Comparison of ENCODE assay signal across 17 cellular contexts in the genomic region with DNA sequence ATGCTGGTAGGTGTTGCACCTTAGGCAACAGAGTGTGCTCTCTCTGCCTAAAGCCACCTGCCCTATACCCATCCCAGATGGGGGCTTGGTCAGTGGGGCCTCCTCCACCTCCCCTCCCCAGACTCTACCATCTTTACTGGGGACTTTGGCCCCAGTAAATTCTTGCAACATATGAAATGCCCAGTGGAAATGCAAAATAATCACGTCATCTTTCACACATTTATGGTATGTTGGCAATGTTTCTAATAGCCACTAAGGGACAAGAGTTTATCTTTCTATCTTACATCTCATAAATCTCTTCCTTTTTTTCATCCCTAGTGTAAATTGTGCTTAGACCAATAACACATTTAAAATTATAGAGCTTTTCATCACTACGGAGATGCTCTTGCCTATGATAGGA.
DNase-seq lines count a peak whose midpoint lies in the region; ATAC-seq and TF ChIP-seq lines count a peak whose summit lies in the region.
"Had no signal": no experiment of that assay in that cellular context is flagged by ENCODE, and none has a peak within 500 bp of the region (broad histone marks: within the 10 kb centered on the region; RNA-seq: fewer than 3 reads in every experiment).

No MANE protein-coding gene starts in this region.

- intact Hi-C loops in left ventricle myocardium inferior (cut with micrococcal nuclease): loop anchor here (10.0 kb wide), 1 partner anchor 522 kb away; no protein-coding TSS in a partner anchor
- intact Hi-C loops in heart left ventricle (cut with DNase I): loop anchor here in 8 of 10 donors (5.0 to 10.0 kb wide), 8 partner anchors 65 to 602 kb away; a partner anchor contains a TSS
- intact Hi-C loops in Calu3 (cut with micrococcal nuclease; ENCODE audit: unreplicated experiment): loop anchor here (10.0 kb wide), 1 partner anchor 522 kb away; no protein-coding TSS in a partner anchor

- ATAC-seq in heart left ventricle: no peak
- no peak for ATAC-seq in GM19328 (IDR thresholded peaks at IDR 0.05; ENCODE audit: unreplicated experiment)

- CTCF ChIA-PET in Calu3 (lab: Charles Lee): interaction anchor here (1.1 kb wide), 1 partner anchor 245 kb away, joined by 4 read pairs; no protein-coding TSS in a partner anchor

- TF ChIP-seq POLR2A in heart left ventricle (IDR thresholded peaks at IDR 0.05): no peak

- H3K36me3 Mint-ChIP-seq in mesothelial cell of epicardium (no peaks in the 10 kb centered on the region), type B pancreatic cell (no peaks in the 10 kb centered on the region), Calu3 (ENCODE audit: insufficient read depth, unreplicated experiment) (no peaks in the 10 kb centered on the region)

- no peaks in the 10 kb centered on the region for H3K9me3 ChIP-seq in left ventricle myocardium inferior (replicated peaks)
- H3K9me3 ChIP-seq in heart left ventricle: no peaks in the 10 kb centered on the region
- H3K9me3 ChIP-seq: spleen, upper lobe of left lung had no signal

- DNase-seq in left ventricle myocardium inferior (no peak), heart left ventricle (no peak), amniotic epithelial cell (ENCODE audit: low read depth) (peak; percentile 70), mesothelial cell of epicardium (ENCODE audit: low spot score in 2 of 2, unreplicated experiment in 2 of 2) (no peak), type B pancreatic cell (ENCODE audit: extremely low spot score, unreplicated experiment) (no peak), Calu3 (no peak)
- no peak for DNase-seq in activated naive CD4-positive, alpha-beta T cell treated with Interleukin-2 at 50 U/mL for 16 hours
- DNase-seq: activated gamma-delta T cell, NCI-H1694, SIG-M5, spleen had no signal

- H3K4me3 ChIP-seq in left ventricle myocardium inferior (no peak overlapping the region), heart left ventricle (no peak overlapping the region)
- H3K4me3 ChIP-seq: spleen, upper lobe of left lung had no signal

- peak overlapping the region; percentile 44 for H3K27ac ChIP-seq in left ventricle myocardium inferior (replicated peaks)
- peak overlapping the region in 2 of 12 donors; percentile 48 to 53 for H3K27ac ChIP-seq in heart left ventricle
- H3K27ac ChIP-seq: 22Rv1, C4-2B, spleen, upper lobe of left lung had no signal

- WGBS in heart left ventricle, 4 donors: 87 to 95% (median 91%) methylated on average over 2 of the region's 2 CpGs

- peaks cover 40% of the 10 kb centered on the region for H3K4me1 Mint-ChIP-seq in mesothelial cell of epicardium
- H3K4me1 Mint-ChIP-seq in type B pancreatic cell (ENCODE audit: unreplicated experiment): peaks cover 33% of the 10 kb centered on the region
- H3K4me1 Mint-ChIP-seq in Calu3 (ENCODE audit: low read depth, unreplicated experiment): peaks cover 27% of the 10 kb centered on the region

- H3K27me3 ChIP-seq in left ventricle myocardium inferior (ENCODE audit: low read depth): no peaks in the 10 kb centered on the region
- H3K27me3 ChIP-seq in heart left ventricle: no peaks in the 10 kb centered on the region
- H3K27me3 ChIP-seq: upper lobe of left lung had no signal

- H3K9me3 Mint-ChIP-seq in mesothelial cell of epicardium: no peaks in the 10 kb centered on the region
- no peaks in the 10 kb centered on the region for H3K9me3 Mint-ChIP-seq in type B pancreatic cell
- no peaks in the 10 kb centered on the region for H3K9me3 Mint-ChIP-seq in Calu3 (ENCODE audit: low read depth, unreplicated experiment)
- H3K9me3 Mint-ChIP-seq: H9; T-helper 2 cell treated with Interferon-gamma antibody and Interleukin-4, amounts not matched to agents 5 μg/mL and 100 μg/mL, for 36 hours had no signal

- H3K4me1 ChIP-seq in left ventricle myocardium inferior (peaks cover 22% of the 10 kb centered on the region), heart left ventricle (peaks cover 0 to 19% (median 7%) of the 10 kb centered on the region in 12 donors)

- TF ChIP-seq CTCF in left ventricle myocardium inferior (IDR thresholded peaks at IDR 0.05; ENCODE audit: borderline replicate concordance): no peak
- TF ChIP-seq CTCF in heart left ventricle (IDR thresholded peaks at IDR 0.05): no peak
- no peak for TF ChIP-seq CTCF in mesothelial cell of epicardium (IDR thresholded peaks at IDR 0.05; ENCODE audit: unreplicated experiment)
- no peak for TF ChIP-seq CTCF in type B pancreatic cell (conservative IDR thresholded peaks at IDR 0.05)
- TF ChIP-seq CTCF in Calu3 (IDR thresholded peaks at IDR 0.05; ENCODE audit: unreplicated experiment): no peak

- BruUV-seq in Calu3 (replicated peaks; lab: Mats Ljungman, UMichigan): no TSS peak

- H3K36me3 ChIP-seq in left ventricle myocardium inferior (no peaks in the 10 kb centered on the region), heart left ventricle (no peaks in the 10 kb centered on the region)
- H3K36me3 ChIP-seq: spleen, upper lobe of left lung had no signal

- H3K27me3 Mint-ChIP-seq in mesothelial cell of epicardium (ENCODE audit: low read depth) (peaks cover 3% of the 10 kb centered on the region), type B pancreatic cell (no peaks in the 10 kb centered on the region), Calu3 (ENCODE audit: unreplicated experiment) (no peaks in the 10 kb centered on the region)

- peak overlapping the region; percentile 23 for H3K27ac Mint-ChIP-seq in mesothelial cell of epicardium
- H3K27ac Mint-ChIP-seq in type B pancreatic cell: peak overlapping the region; percentile 10
- H3K27ac Mint-ChIP-seq in Calu3 (ENCODE audit: unreplicated experiment): no peak overlapping the region
- H3K27ac Mint-ChIP-seq: T-helper 2 cell treated with Interferon-gamma antibody and Interleukin-4, amounts not matched to agents 5 μg/mL and 100 μg/mL, for 36 hours had no signal

- H3K4me3 Mint-ChIP-seq in mesothelial cell of epicardium (no peak overlapping the region), type B pancreatic cell (no peak overlapping the region), Calu3 (ENCODE audit: low read depth, unreplicated experiment) (no peak overlapping the region)
- H3K4me3 Mint-ChIP-seq: H9; T-helper 2 cell treated with Interferon-gamma antibody and Interleukin-4, amounts not matched to agents 5 μg/mL and 100 μg/mL, for 36 hours had no signal
